In the genomic region with DNA sequence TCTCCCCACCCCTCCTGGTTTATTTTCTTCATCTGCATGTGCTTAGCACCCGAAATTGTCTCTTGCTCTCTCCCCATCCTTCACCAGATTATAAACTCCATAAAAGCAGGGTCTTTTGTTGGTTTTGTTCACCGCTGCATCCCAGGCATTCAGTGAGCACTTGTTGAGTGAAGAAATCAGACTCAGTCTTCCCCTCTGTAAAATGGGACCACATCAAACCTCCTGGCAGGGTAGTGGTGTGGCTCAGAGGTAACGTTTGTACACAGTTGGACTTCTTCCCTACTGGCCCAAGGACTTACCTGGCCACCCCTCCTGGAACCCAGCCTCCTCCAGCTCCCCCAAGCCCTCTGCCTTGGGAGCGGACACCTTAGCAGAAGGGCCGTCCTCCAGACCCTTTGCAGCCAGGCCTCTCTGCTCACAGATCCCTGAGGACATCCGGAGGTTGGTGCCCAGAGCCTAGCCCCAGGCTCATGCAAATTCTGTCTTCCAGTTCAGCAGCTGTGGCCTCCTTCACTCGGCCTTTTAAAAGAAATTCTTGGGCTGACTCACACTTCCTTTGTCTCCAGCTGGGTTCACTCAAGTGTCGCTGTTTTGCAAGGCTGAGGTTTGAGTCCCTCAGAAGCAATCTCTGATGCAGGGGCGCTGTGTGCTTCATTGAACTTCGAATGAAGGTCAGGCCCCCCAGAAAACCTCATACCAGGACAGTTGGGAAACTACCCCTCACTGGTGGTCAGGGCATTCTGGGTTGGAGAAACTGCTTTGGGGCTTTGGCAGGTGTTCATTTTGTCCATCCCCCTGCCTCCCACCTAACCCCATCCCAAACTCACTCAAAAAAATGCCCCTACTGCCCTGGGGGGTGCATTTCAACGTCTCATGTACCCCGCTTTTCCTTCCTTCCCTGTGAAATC, we compare ENCODE assay signal across 8 cellular contexts. TPM values are rescaled to one million over a fixed set of nuclear protein-coding genes. Genes with fewer than 3 reads are reported as not detected.
DNase-seq lines count a peak whose midpoint lies in the region; ATAC-seq and TF ChIP-seq lines count a peak whose summit lies in the region.

No MANE protein-coding gene starts in this region.

- peaks cover 10% of the 10 kb centered on the region for H3K9me3 Mint-ChIP-seq in activated T-helper 1 cell treated with anti-CD3 and anti-CD28 coated beads, Interleukin-12 subunit alpha, Interleukin-12 subunit beta, Interleukin-2, Interleukin-4 antibody, amounts not matched to agents 30 ng/mL and 10 ng/mL and 1 ng/mL, durations not matched to agents 14 hours and 24 hours and 36 hours
- peaks cover 1% of the 10 kb centered on the region for H3K9me3 Mint-ChIP-seq in glutamatergic neuron (ENCODE audit: unreplicated experiment)

- H3K4me1 Mint-ChIP-seq in activated T-helper 1 cell treated with anti-CD3 and anti-CD28 coated beads, Interleukin-12 subunit alpha, Interleukin-12 subunit beta, Interleukin-2, Interleukin-4 antibody, amounts not matched to agents 30 ng/mL and 10 ng/mL and 1 ng/mL, durations not matched to agents 14 hours and 24 hours and 36 hours (ENCODE audit: low read depth) = peaks cover 69% of the 10 kb centered on the region
- H3K4me1 Mint-ChIP-seq in glutamatergic neuron (ENCODE audit: low read depth, unreplicated experiment) = peaks cover 7% of the 10 kb centered on the region

- H3K27me3 ChIP-seq in A673 (replicated peaks; ENCODE audit: insufficient read depth, low read depth, low read length, poor library complexity) (no peaks in the 10 kb centered on the region), OCI-LY1 (ENCODE audit: insufficient read depth, low read length) (peaks cover 18% of the 10 kb centered on the region; the same call in 1 of the 2 replicates)

- H3K4me3 ChIP-seq in A673 (ENCODE audit: low read depth, low read length, poor library complexity, severe bottlenecking) = peak overlapping the region; percentile 26
- peak overlapping the region; percentile 26 for H3K4me3 ChIP-seq in OCI-LY1 (ENCODE audit: low read depth, low read length, poor library complexity, severe bottlenecking)

- intact Hi-C loops in A673 (cut with micrococcal nuclease; ENCODE audit: unreplicated experiment) = no loop called here
- intact Hi-C loops in activated T-helper 1 cell treated with anti-CD3 and anti-CD28 coated beads, Interleukin-12 subunit alpha, Interleukin-12 subunit beta, Interleukin-2, Interleukin-4 antibody, amounts not matched to agents 30 ng/mL and 10 ng/mL and 1 ng/mL, durations not matched to agents 14 hours and 24 hours and 36 hours (cut with micrococcal nuclease) = loop anchor here (1.0 kb wide), 3 partner anchors 17 to 26 kb away; a partner anchor contains a TSS

- POLR2A ChIA-PET in A673 (lab: Charles Lee; ENCODE audit: low non-redundant PET) = no interaction called here

- peak overlapping the region; percentile 50 for H3K4me2 ChIP-seq in OCI-LY1 (ENCODE audit: low read length)

- H4K20me1 ChIP-seq in OCI-LY1 (ENCODE audit: insufficient read depth, low read length) = no peaks in the 10 kb centered on the region

- H2AFZ ChIP-seq in OCI-LY1 (ENCODE audit: low read length) = no peak overlapping the region

- no peaks in the 10 kb centered on the region for H3F3A ChIP-seq in OCI-LY1 (ENCODE audit: insufficient read depth, low read length)

- no peaks in the 10 kb centered on the region for H3K9me2 ChIP-seq in OCI-LY1 (ENCODE audit: low read depth, low read length)

- H3K9me3 ChIP-seq in A673 (ENCODE audit: low read depth, low read length, poor library complexity, severe bottlenecking) (no peaks in the 10 kb centered on the region), OCI-LY1 (ENCODE audit: low read length) (0 out of 2 replicates have a peak, but pooled peaks cover 6% of the 10 kb centered on the region)

- TF ChIP-seq CTCF in A673 (conservative IDR thresholded peaks at IDR 0.05; ENCODE audit: low read depth, low read length) (peak; percentile 25; the same call in 1 of the 2 replicates), OCI-LY1 (IDR thresholded peaks at IDR 0.05; ENCODE audit: low read length) (no peak; the same call in 1 of the 2 replicates), glutamatergic neuron (IDR thresholded peaks at IDR 0.05; ENCODE audit: partially characterized antibody, unreplicated experiment) (no peak)

- H3K36me3 ChIP-seq in A673 (ENCODE audit: insufficient read depth, low read length, poor library complexity, severe bottlenecking) (no peaks in the 10 kb centered on the region), OCI-LY1 (ENCODE audit: insufficient read depth, low read length) (peaks cover 10% of the 10 kb centered on the region; the same call in 1 of the 2 replicates)

- peaks cover 5% of the 10 kb centered on the region for H3K27me3 Mint-ChIP-seq in activated T-helper 1 cell treated with anti-CD3 and anti-CD28 coated beads, Interleukin-12 subunit alpha, Interleukin-12 subunit beta, Interleukin-2, Interleukin-4 antibody, amounts not matched to agents 30 ng/mL and 10 ng/mL and 1 ng/mL, durations not matched to agents 14 hours and 24 hours and 36 hours (ENCODE audit: insufficient read depth)
- H3K27me3 Mint-ChIP-seq in glutamatergic neuron (ENCODE audit: unreplicated experiment) = peaks cover 4% of the 10 kb centered on the region

- peaks cover 3% of the 10 kb centered on the region for H3K36me3 Mint-ChIP-seq in activated T-helper 1 cell treated with anti-CD3 and anti-CD28 coated beads, Interleukin-12 subunit alpha, Interleukin-12 subunit beta, Interleukin-2, Interleukin-4 antibody, amounts not matched to agents 30 ng/mL and 10 ng/mL and 1 ng/mL, durations not matched to agents 14 hours and 24 hours and 36 hours (ENCODE audit: low read depth)
- H3K36me3 Mint-ChIP-seq in glutamatergic neuron (ENCODE audit: unreplicated experiment) = no peaks in the 10 kb centered on the region

- peak; percentile 78 for ATAC-seq in GM18858 (IDR thresholded peaks at IDR 0.05; ENCODE audit: unreplicated experiment)
- ATAC-seq in HG02970 (IDR thresholded peaks at IDR 0.05; ENCODE audit: low FRiP score, unreplicated experiment) = peak; percentile 61

- H3K4me3 Mint-ChIP-seq in activated T-helper 1 cell treated with anti-CD3 and anti-CD28 coated beads, Interleukin-12 subunit alpha, Interleukin-12 subunit beta, Interleukin-2, Interleukin-4 antibody, amounts not matched to agents 30 ng/mL and 10 ng/mL and 1 ng/mL, durations not matched to agents 14 hours and 24 hours and 36 hours = peak overlapping the region; percentile 68
- H3K4me3 Mint-ChIP-seq in glutamatergic neuron (ENCODE audit: unreplicated experiment) = peak overlapping the region; percentile 41

- DNase-seq in A673 (ENCODE audit: low spot score) = peak; percentile 96
- peak; percentile 55 for DNase-seq in activated T-helper 1 cell treated with anti-CD3 and anti-CD28 coated beads, Interleukin-12 subunit alpha, Interleukin-12 subunit beta, Interleukin-2, Interleukin-4 antibody, amounts not matched to agents 30 ng/mL and 10 ng/mL and 1 ng/mL, durations not matched to agents 14 hours and 24 hours and 36 hours (ENCODE audit: low spot score)
- DNase-seq in glutamatergic neuron = peak; percentile 40
- peak; percentile 94 for DNase-seq in renal cortical epithelial cell (ENCODE audit: low read depth)
- DNase-seq in NCI-H128 (lab: John Stamatoyannopoulos, UW; ENCODE audit: unreplicated experiment) = no peak

- H3K4me1 ChIP-seq in A673 (ENCODE audit: insufficient read depth, low read length, poor library complexity, severe bottlenecking) = peaks cover 26% of the 10 kb centered on the region
- peaks cover 30% of the 10 kb centered on the region for H3K4me1 ChIP-seq in OCI-LY1 (ENCODE audit: insufficient read depth, low read length, severe bottlenecking)

- CTCF ChIA-PET in A673 (lab: Charles Lee) = interaction anchor here (1.1 kb wide), 1 partner anchor 357 kb away, joined by 4 read pairs; no protein-coding TSS in a partner anchor

- H3K9ac ChIP-seq in OCI-LY1 (ENCODE audit: low read length) = no peak overlapping the region

- no TSS peak for BruUV-seq in A673 (replicated peaks; lab: Mats Ljungman, UMichigan)

- no peaks in the 10 kb centered on the region for H3K79me2 ChIP-seq in OCI-LY1 (ENCODE audit: insufficient read depth, low read length)

- H3K27ac Mint-ChIP-seq in activated T-helper 1 cell treated with anti-CD3 and anti-CD28 coated beads, Interleukin-12 subunit alpha, Interleukin-12 subunit beta, Interleukin-2, Interleukin-4 antibody, amounts not matched to agents 30 ng/mL and 10 ng/mL and 1 ng/mL, durations not matched to agents 14 hours and 24 hours and 36 hours = peak overlapping the region; percentile 74
- H3K27ac Mint-ChIP-seq in glutamatergic neuron (ENCODE audit: unreplicated experiment) = peak overlapping the region; percentile 56

- H3K27ac ChIP-seq in A673 (ENCODE audit: low read depth, low read length, poor library complexity, severe bottlenecking) (peak overlapping the region; percentile 82), OCI-LY1 (ENCODE audit: low read depth, low read length, poor library complexity, severe bottlenecking) (no peak overlapping the region)

RNA-seq across cellular contexts. Expression of a gene that starts 16.8 kb away (rescaled TPM):
- 28.5 and 38.4 TPM in 2 replicates for total RNA-seq in A673 (2021)
- 49.8 and 55.7 TPM in 2 replicates for total RNA-seq in activated T-helper 1 cell treated with anti-CD3 and anti-CD28 coated beads, Interleukin-12 subunit alpha, Interleukin-12 subunit beta, Interleukin-2, Interleukin-4 antibody, amounts not matched to agents 30 ng/mL and 10 ng/mL and 1 ng/mL, durations not matched to agents 14 hours and 24 hours and 36 hours
- 4.2 TPM for total RNA-seq in glutamatergic neuron (ENCODE audit: unreplicated experiment)
- total RNA-seq in renal cortical epithelial cell = 6.0 and 7.3 TPM in 2 replicates

RNA-seq across cellular contexts. Expression of a gene that starts 47.3 kb away (rescaled TPM):
- total RNA-seq in A673 (2021) = not detected in 2 replicates
- total RNA-seq in activated T-helper 1 cell treated with anti-CD3 and anti-CD28 coated beads, Interleukin-12 subunit alpha, Interleukin-12 subunit beta, Interleukin-2, Interleukin-4 antibody, amounts not matched to agents 30 ng/mL and 10 ng/mL and 1 ng/mL, durations not matched to agents 14 hours and 24 hours and 36 hours = not detected in 2 replicates
- total RNA-seq in glutamatergic neuron (ENCODE audit: unreplicated experiment) = not detected
- not detected in 2 replicates for total RNA-seq in renal cortical epithelial cell

RNA-seq across cellular contexts. Expression of a gene that starts 52.1 kb away (rescaled TPM):
- total RNA-seq in A673 (2021) (not detected in 2 replicates), glutamatergic neuron (ENCODE audit: unreplicated experiment) (not detected), renal cortical epithelial cell (not detected in 2 replicates)
- not detected in 2 replicates for total RNA-seq in activated T-helper 1 cell treated with anti-CD3 and anti-CD28 coated beads, Interleukin-12 subunit alpha, Interleukin-12 subunit beta, Interleukin-2, Interleukin-4 antibody, amounts not matched to agents 30 ng/mL and 10 ng/mL and 1 ng/mL, durations not matched to agents 14 hours and 24 hours and 36 hours

RNA-seq across cellular contexts. Expression of a gene that starts 55.0 kb away (rescaled TPM):
- total RNA-seq in A673 (2021) (not detected in 2 replicates), glutamatergic neuron (ENCODE audit: unreplicated experiment) (not detected), renal cortical epithelial cell (not detected in 2 replicates)
- total RNA-seq in activated T-helper 1 cell treated with anti-CD3 and anti-CD28 coated beads, Interleukin-12 subunit alpha, Interleukin-12 subunit beta, Interleukin-2, Interleukin-4 antibody, amounts not matched to agents 30 ng/mL and 10 ng/mL and 1 ng/mL, durations not matched to agents 14 hours and 24 hours and 36 hours = not detected in 2 replicates

RNA-seq across cellular contexts. Expression of a gene that starts 59.3 kb away (rescaled TPM):
- total RNA-seq in A673 (2021) = not detected in 2 replicates
- total RNA-seq in activated T-helper 1 cell treated with anti-CD3 and anti-CD28 coated beads, Interleukin-12 subunit alpha, Interleukin-12 subunit beta, Interleukin-2, Interleukin-4 antibody, amounts not matched to agents 30 ng/mL and 10 ng/mL and 1 ng/mL, durations not matched to agents 14 hours and 24 hours and 36 hours = not detected in 2 replicates
- total RNA-seq in glutamatergic neuron (ENCODE audit: unreplicated experiment) = not detected
- not detected in 2 replicates for total RNA-seq in renal cortical epithelial cell
